ENCODE assay signal across 17 cellular contexts in genomic region chr11:43418197-43418596, GRCh38. TPM values are rescaled to one million over a fixed set of nuclear protein-coding genes. Genes with fewer than 3 reads are reported as not detected.
A peak's percentile ranks its signal among the peaks of the same experiment; 100 is the strongest.
DNase-seq lines count a peak whose midpoint lies in the region; ATAC-seq and TF ChIP-seq lines count a peak whose summit lies in the region.
"Had no signal": no experiment of that assay in that cellular context is flagged by ENCODE, and none has a peak within 500 bp of the region (broad histone marks: within the 10 kb centered on the region; RNA-seq: fewer than 3 reads in every experiment).

No MANE protein-coding gene starts in this region.

- peak overlapping the region; percentile 4; the same call in 1 of the 2 replicates for H3K27ac ChIP-seq in KMS-11

- H3K4me1 ChIP-seq in KMS-11 (ENCODE audit: low read depth, poor library complexity, severe bottlenecking), result peaks cover 17% of the 10 kb centered on the region

- no peak overlapping the region for H3K4me3 Mint-ChIP-seq in natural killer cell
- H3K4me3 Mint-ChIP-seq: T-helper 17 cell had no signal

- H3K4me3 ChIP-seq in KMS-11 (IDR thresholded peaks at IDR 0.05; ENCODE audit: insufficient read depth, low read depth, low read length), result no peak overlapping the region

- H3K4me2 ChIP-seq in KMS-11, result peak overlapping the region; percentile 76

- H3K9ac ChIP-seq in KMS-11, result no peak overlapping the region

- intact Hi-C loops in natural killer cell (cut with micrococcal nuclease), result loop anchor here (2.0 kb wide), 1 partner anchor 105 kb away; no protein-coding TSS in a partner anchor

- H3K27me3 ChIP-seq in KMS-11 (ENCODE audit: insufficient read depth, low read depth), result no peaks in the 10 kb centered on the region

- H3K9me3 Mint-ChIP-seq in natural killer cell, result no peaks in the 10 kb centered on the region
- H3K9me3 Mint-ChIP-seq: CD4-positive, CD25-positive, alpha-beta regulatory T cell had no signal

- H3K36me3 Mint-ChIP-seq in natural killer cell, result peaks cover 10% of the 10 kb centered on the region

- no peak overlapping the region for H2AFZ ChIP-seq in KMS-11 (ENCODE audit: low read depth)

- H3K36me3 ChIP-seq in KMS-11 (ENCODE audit: insufficient read depth), result 0 out of 2 replicates have a peak, but pooled peaks cover 2% of the 10 kb centered on the region

- H3K27me3 Mint-ChIP-seq in natural killer cell (ENCODE audit: low read depth in 2 of 2), result no peaks in the 10 kb centered on the region
- H3K27me3 Mint-ChIP-seq: CD4-positive, CD25-positive, alpha-beta regulatory T cell; T-helper 17 cell had no signal

- ATAC-seq in GM18502 (IDR thresholded peaks at IDR 0.05; ENCODE audit: poor library complexity, unreplicated experiment) (peak; percentile 66), GM18870 (IDR thresholded peaks at IDR 0.05; ENCODE audit: unreplicated experiment) (peak; percentile 53), GM21723 (IDR thresholded peaks at IDR 0.05; ENCODE audit: unreplicated experiment) (peak; percentile 55), natural killer cell (no peak), GM19463 (IDR thresholded peaks at IDR 0.05; ENCODE audit: unreplicated experiment) (no peak), HG02970 (IDR thresholded peaks at IDR 0.05; ENCODE audit: low FRiP score, unreplicated experiment) (no peak)
- ATAC-seq: HepG2, T-helper 17 cell had no signal

- 0 out of 2 replicates have a peak, but pooled peaks cover 4% of the 10 kb centered on the region for H4K20me1 ChIP-seq in KMS-11 (ENCODE audit: insufficient read depth)

- no peaks in the 10 kb centered on the region for H3K79me2 ChIP-seq in KMS-11 (ENCODE audit: insufficient read depth, low read depth)

- TF ChIP-seq CTCF in KMS-11 (conservative IDR thresholded peaks at IDR 0.05; ENCODE audit: low read depth, low read length) (no peak), natural killer cell (IDR thresholded peaks at IDR 0.05) (no peak)

- no peak overlapping the region for H3K27ac Mint-ChIP-seq in natural killer cell
- H3K27ac Mint-ChIP-seq: CD4-positive, CD25-positive, alpha-beta regulatory T cell had no signal

- no peaks in the 10 kb centered on the region for H3K4me1 Mint-ChIP-seq in natural killer cell
- H3K4me1 Mint-ChIP-seq: T-helper 17 cell had no signal

- no peak for DNase-seq in natural killer cell
- DNase-seq in kidney tubule cell (ENCODE audit: low spot score), result no peak
- DNase-seq: ACHN, Calu3, Karpas-422, NCI-H2029 treated with DMSO at 0.1 percent for 48 hours, NCI-H510A treated with DMSO at 0.1 percent for 48 hours, SIG-M5, T-helper 17 cell had no signal

RNA-seq across cellular contexts. Expression of gene TTC17, which starts 59.5 kb away (rescaled TPM):
- 100 to 1,000 TPM; 100 to 129 (median 101) TPM for total RNA-seq in natural killer cell

Comparison
In these comparisons a context has a peak if more than half of its experiments do, and no peak if none do; other contexts are left out.
1. ATAC-seq: peak in GM18502 (single experiment), GM18870 (single experiment) and GM21723 (single experiment); none in natural killer cell (0 of 3), GM19463 (single experiment) and HG02970 (single experiment).